ENCODE assay signal across 11 cellular contexts in the genomic region with DNA sequence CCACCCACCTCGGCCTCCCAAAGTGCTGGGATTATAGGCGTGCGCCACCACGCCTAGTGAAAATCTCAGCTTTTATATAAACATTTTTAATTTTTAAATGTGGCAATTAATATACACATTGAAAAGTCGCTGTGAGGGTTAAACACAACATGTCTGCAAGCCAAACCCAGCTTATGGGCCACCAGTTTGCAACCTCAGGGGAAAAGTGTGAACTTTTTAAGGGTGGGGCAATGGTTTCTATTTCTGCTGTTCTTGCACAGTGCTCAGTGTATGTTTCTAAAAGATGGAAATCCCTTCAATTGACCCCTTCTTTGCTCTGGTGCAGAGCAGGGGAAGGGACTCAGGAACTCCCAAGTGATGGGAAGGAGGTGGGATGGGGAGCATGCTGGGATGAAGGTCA. TPM values are rescaled to one million over a fixed set of nuclear protein-coding genes. Genes with fewer than 3 reads are reported as not detected.
"Had no signal": no experiment of that assay in that cellular context is flagged by ENCODE, and none has a peak within 500 bp of the region (broad histone marks: within the 10 kb centered on the region; RNA-seq: fewer than 3 reads in every experiment).

No MANE protein-coding gene starts in this region.

- H3K9me3 Mint-ChIP-seq: activated CD4-positive, alpha-beta T cell treated with anti-CD3 and anti-CD28 coated beads, Interleukin-2, amount 10 ng/mL, durations not matched to agents 7 days and 5 days; activated T-helper 1 cell treated with anti-CD3 and anti-CD28 coated beads, Interleukin-12 subunit alpha, Interleukin-12 subunit beta, Interleukin-2, Interleukin-4 antibody, amounts not matched to agents 30 ng/mL and 10 ng/mL and 1 ng/mL, durations not matched to agents 14 hours and 24 hours and 36 hours had no signal

- H3K4me3 ChIP-seq: adrenal gland, esophagus muscularis mucosa, pancreas, tibial nerve had no signal

- H3K27me3 Mint-ChIP-seq: activated CD4-positive, alpha-beta T cell treated with anti-CD3 and anti-CD28 coated beads, Interleukin-2, amount 10 ng/mL, durations not matched to agents 7 days and 5 days had no signal

- H3K9me3 ChIP-seq: adrenal gland, esophagus muscularis mucosa, pancreas, tibial nerve had no signal

- H3K27ac ChIP-seq: adrenal gland, esophagus muscularis mucosa, pancreas, tibial nerve had no signal

- H3K27me3 ChIP-seq: adrenal gland, esophagus muscularis mucosa, pancreas, tibial nerve had no signal

- DNase-seq: activated CD4-positive, alpha-beta T cell treated with anti-CD3 and anti-CD28 coated beads, Interleukin-2, amount 10 ng/mL, durations not matched to agents 7 days and 5 days; activated naive CD4-positive, alpha-beta T cell treated with Interleukin-2 at 50 U/mL for 16 hours; adrenal gland; pancreas; stimulated activated naive CD4-positive, alpha-beta T cell had no signal

- H3K27ac Mint-ChIP-seq: activated CD4-positive, alpha-beta T cell treated with anti-CD3 and anti-CD28 coated beads, Interleukin-2, amount 10 ng/mL, durations not matched to agents 7 days and 5 days; activated T-helper 1 cell treated with anti-CD3 and anti-CD28 coated beads, Interleukin-12 subunit alpha, Interleukin-12 subunit beta, Interleukin-2, Interleukin-4 antibody, amounts not matched to agents 30 ng/mL and 10 ng/mL and 1 ng/mL, durations not matched to agents 14 hours and 24 hours and 36 hours had no signal

- H3K36me3 ChIP-seq: adrenal gland, esophagus muscularis mucosa, pancreas, tibial nerve had no signal

- H3K4me3 Mint-ChIP-seq: activated CD4-positive, alpha-beta T cell treated with anti-CD3 and anti-CD28 coated beads, Interleukin-2, amount 10 ng/mL, durations not matched to agents 7 days and 5 days; activated T-helper 1 cell treated with anti-CD3 and anti-CD28 coated beads, Interleukin-12 subunit alpha, Interleukin-12 subunit beta, Interleukin-2, Interleukin-4 antibody, amounts not matched to agents 30 ng/mL and 10 ng/mL and 1 ng/mL, durations not matched to agents 14 hours and 24 hours and 36 hours had no signal

- H3K4me1 ChIP-seq: esophagus muscularis mucosa, pancreas, tibial nerve had no signal

RNA-seq across cellular contexts. Expression of gene TSPOAP1, which starts 41.7 kb away (rescaled TPM):
- total RNA-seq: SK-MEL-5 had no signal

RNA-seq across cellular contexts. Expression of gene RNF43, which starts 47.0 kb away (rescaled TPM):
- total RNA-seq: fibroblast of villous mesenchyme, subcutaneous adipose tissue had no signal
